In genomic region chr7:12234334-12234733, GRCh38 we compare ENCODE assay signal across 13 cellular contexts. TPM values are rescaled to one million over a fixed set of nuclear protein-coding genes. Genes with fewer than 3 reads are reported as not detected.
DNase-seq lines count a peak whose midpoint lies in the region; ATAC-seq, FAIRE-seq and TF ChIP-seq lines count a peak whose summit lies in the region.
"Had no signal": no experiment of that assay in that cellular context is flagged by ENCODE, and none has a peak within 500 bp of the region (broad histone marks: within the 10 kb centered on the region; RNA-seq: fewer than 3 reads in every experiment).

No MANE protein-coding gene starts in this region.

- no peaks in the 10 kb centered on the region for H3K4me1 ChIP-seq in Panc1 (ENCODE audit: control insufficient read depth, insufficient read depth, low read length)
- no peaks in the 10 kb centered on the region for H3K4me1 ChIP-seq in hepatocyte (ENCODE audit: insufficient read depth)
- no peaks in the 10 kb centered on the region for H3K4me1 ChIP-seq in small intestine (ENCODE audit: control insufficient read depth in 2 of 2, insufficient read depth in 1 of 2, low read depth in 1 of 2, low read length in 1 of 2)
- H3K4me1 ChIP-seq in PC-3 (ENCODE audit: insufficient read depth, low read length), result peaks cover 4% of the 10 kb centered on the region; the same call in 1 of the 2 replicates

- BruUV-seq in Panc1 (replicated peaks; lab: Mats Ljungman, UMichigan) (TSS peak; percentile 26), PC-3 (replicated peaks; lab: Mats Ljungman, UMichigan) (no TSS peak)

- H3K4me2 ChIP-seq in hepatocyte, result peak overlapping the region; percentile 32
- no peak overlapping the region for H3K4me2 ChIP-seq in PC-3 (ENCODE audit: low read length)

- intact Hi-C loops in Panc1 (cut with micrococcal nuclease; ENCODE audit: unreplicated experiment), result no loop called here
- intact Hi-C loops in PC-3 (cut with micrococcal nuclease), result no loop called here

- no peaks in the 10 kb centered on the region for H3K27me3 ChIP-seq in Panc1 (ENCODE audit: control insufficient read depth, insufficient read depth, low read length)
- no peaks in the 10 kb centered on the region for H3K27me3 ChIP-seq in hepatocyte
- H3K27me3 ChIP-seq in small intestine (ENCODE audit: control insufficient read depth in 2 of 2, insufficient read depth in 2 of 2, low read length in 2 of 2), result no peaks in the 10 kb centered on the region
- no peaks in the 10 kb centered on the region for H3K27me3 ChIP-seq in PC-3 (ENCODE audit: low read length)

- peaks cover 29% of the 10 kb centered on the region for H3K36me3 ChIP-seq in Panc1 (ENCODE audit: control insufficient read depth, insufficient read depth, low read length)
- no peaks in the 10 kb centered on the region for H3K36me3 ChIP-seq in hepatocyte (replicated peaks; ENCODE audit: insufficient read depth, low read depth)
- H3K36me3 ChIP-seq in small intestine (ENCODE audit: control insufficient read depth in 2 of 2, insufficient read depth in 2 of 2, low read length in 2 of 2), result peaks cover 0 to 3% of the 10 kb centered on the region in 2 donors
- H3K36me3 ChIP-seq in PC-3 (ENCODE audit: low read depth, low read length), result peaks cover 13% of the 10 kb centered on the region

- in situ Hi-C loops in Panc1 (cut with HindIII; ENCODE audit: low pct_unique_long_range_greater_than_20kb, low sequenced_read_pairs), result no loop called here

- no peak for TF ChIP-seq POLR2A in H54 (IDR thresholded peaks at IDR 0.05; ENCODE audit: low read depth, low read length)

- DNase-seq in H54 (ENCODE audit: insufficient read length, low spot score) (no peak), Panc1 (ENCODE audit: low read depth, low spot score) (no peak), hepatocyte (ENCODE audit: low spot score) (peak; percentile 28), small intestine (peak; percentile 12), NCI-H1105 treated with DMSO at 0.1 percent for 48 hours (lab: John Stamatoyannopoulos, UW) (no peak), cerebellar nuclear complex (lab: John Stamatoyannopoulos, UW) (no peak), PC-3 (no peak)
- DNase-seq: C1 segment of cervical spinal cord; CD4-positive, alpha-beta T cell; DMS79 had no signal

- POLR2A ChIA-PET in Panc1 (lab: Charles Lee) (no interaction called here), PC-3 (lab: Charles Lee; ENCODE audit: unreplicated experiment) (no interaction called here)

- FAIRE-seq in H54 (lab: Jason Lieb, UNC) (peak; percentile 79), small intestine (lab: Jason Lieb, UNC) (no peak)
- FAIRE-seq: GM12891, GM19239 had no signal

- no peaks in the 10 kb centered on the region for H3F3A ChIP-seq in PC-3 (ENCODE audit: low read length, unreplicated experiment)

- H3K9me2 ChIP-seq in hepatocyte (replicated peaks; ENCODE audit: insufficient read depth) (no peaks in the 10 kb centered on the region), PC-3 (replicated peaks; ENCODE audit: low read length) (no peaks in the 10 kb centered on the region)

- no peak overlapping the region for H3K9ac ChIP-seq in PC-3 (ENCODE audit: low read length)

- WGBS in hepatocyte (ENCODE audit: low lambda C conversion rate, missing lambda C conversion rate), result 79% methylated on average over 1 of the region's 1 CpG
- 30 to 80% (median 64%) methylated on average over 1 of the region's 1 CpG for WGBS in small intestine, 3 donors

- H3K4me3 ChIP-seq in Panc1 (ENCODE audit: low read depth in 2 of 2, low read length in 2 of 2), result no peak overlapping the region
- no peak overlapping the region for H3K4me3 ChIP-seq in hepatocyte
- H3K4me3 ChIP-seq in small intestine (ENCODE audit: low read depth in 1 of 2, low read length in 2 of 2), result no peak overlapping the region
- no peak overlapping the region for H3K4me3 ChIP-seq in PC-3 (ENCODE audit: low read length)

- H3K79me2 ChIP-seq in hepatocyte (no peaks in the 10 kb centered on the region), PC-3 (ENCODE audit: low read length) (no peaks in the 10 kb centered on the region)

- CTCF ChIA-PET in Panc1 (lab: Charles Lee), result no interaction called here
- CTCF ChIA-PET in PC-3 (lab: Charles Lee), result no interaction called here

- no peak for ATAC-seq in Panc1
- ATAC-seq in PC-3, result no peak

- no peak overlapping the region for H2AFZ ChIP-seq in hepatocyte
- H2AFZ ChIP-seq in PC-3 (ENCODE audit: low read length), result no peak overlapping the region

- no peak overlapping the region; the same call in 1 of the 2 replicates for H3K27ac ChIP-seq in Panc1 (ENCODE audit: low read length)
- H3K27ac ChIP-seq in hepatocyte, result peak overlapping the region; percentile 47
- H3K27ac ChIP-seq in small intestine (ENCODE audit: low read depth in 1 of 2, low read length in 1 of 2), result no peak overlapping the region
- H3K27ac ChIP-seq in PC-3 (ENCODE audit: low read length), result no peak overlapping the region
- H3K27ac ChIP-seq: HL-60 had no signal

- no peaks in the 10 kb centered on the region for H3K9me3 ChIP-seq in Panc1 (ENCODE audit: control insufficient read depth, insufficient read depth, low read depth, low read length)
- H3K9me3 ChIP-seq in hepatocyte (ENCODE audit: low read depth), result no peaks in the 10 kb centered on the region
- H3K9me3 ChIP-seq in small intestine (ENCODE audit: control insufficient read depth, low read depth), result no peaks in the 10 kb centered on the region
- no peaks in the 10 kb centered on the region for H3K9me3 ChIP-seq in PC-3 (ENCODE audit: low read length)

- H4K20me1 ChIP-seq in hepatocyte (ENCODE audit: insufficient read depth, poor library complexity, severe bottlenecking) (no peaks in the 10 kb centered on the region), PC-3 (ENCODE audit: low read length) (no peaks in the 10 kb centered on the region)

- TF ChIP-seq CTCF in Panc1 (IDR thresholded peaks at IDR 0.05), result no peak
- TF ChIP-seq CTCF in hepatocyte (IDR thresholded peaks at IDR 0.05; ENCODE audit: poor library complexity), result no peak
- no peak for TF ChIP-seq CTCF in PC-3 (conservative IDR thresholded peaks at IDR 0.05; ENCODE audit: low read depth, low read length)

RNA-seq across cellular contexts. Expression of gene TMEM106B, which starts 23.2 kb away (rescaled TPM):
- total RNA-seq in Panc1 (2021; ENCODE audit: unreplicated experiment), result 89.0 TPM
- polyA plus RNA-seq in Panc1 (2012; ENCODE audit: insufficient read length), result 51.2 TPM
- total RNA-seq in hepatocyte, result 118 and 133 TPM in 2 replicates
- 37.5 and 39.5 TPM in 2 replicates for polyA plus RNA-seq in hepatocyte
- 10 to 100 TPM; 11.0 to 19.7 (median 11.1) TPM for polyA plus RNA-seq in small intestine
- total RNA-seq in PC-3 (2014; rRNA removed), result 32.5 and 41.6 TPM in 2 replicates

Comparison
In these comparisons a context has a peak if more than half of its experiments do, and no peak if none do; other contexts are left out.
1. DNase-seq: peak in hepatocyte (single experiment) and small intestine (single experiment); none in H54 (single experiment), Panc1 (single experiment), NCI-H1105 treated with DMSO at 0.1 percent for 48 hours (single experiment), cerebellar nuclear complex (0 of 2) and PC-3 (single experiment).